Comparison of ENCODE assay signal across 21 cellular contexts in genomic region chr1:204970897-204971296, GRCh38.
"Had no signal": no experiment of that assay in that cellular context is flagged by ENCODE, and none has a peak within 500 bp of the region (broad histone marks: within the 10 kb centered on the region; RNA-seq: fewer than 3 reads in every experiment).

No MANE protein-coding gene starts in this region.

- H3K9me3 ChIP-seq: gastroesophageal sphincter, heart left ventricle, pancreas, tibial nerve, uterus had no signal

- H3K27ac ChIP-seq: gastroesophageal sphincter, pancreas, tibial nerve, uterus had no signal

- H3K36me3 ChIP-seq: pancreas, uterus had no signal

- DNase-seq: activated B cell treated with CpG ODN at 0.5 μM for 24 hours; activated CD4-positive, alpha-beta T cell treated with anti-CD3 and anti-CD28 coated beads for 36 hours; activated CD4-positive, alpha-beta T cell treated with anti-CD3 and anti-CD28 coated beads, Interleukin-2, amount 50 U/mL, for 4 hours; activated CD8-positive, alpha-beta memory T cell treated with anti-CD3 and anti-CD28 coated beads for 24 hours; activated CD8-positive, alpha-beta memory T cell treated with anti-CD3 and anti-CD28 coated beads, Interleukin-2, amount 50 U/mL, for 48 hours; activated effector memory CD4-positive, alpha-beta T cell treated with anti-CD3 and anti-CD28 coated beads, Interleukin-2, amount 50 U/mL, for 16 hours; activated naive CD4-positive, alpha-beta T cell treated with anti-CD3 and anti-CD28 coated beads, Interleukin-2, amount 10 ng/mL, durations not matched to agents 7 days and 5 days; activated T-cell treated with anti-CD3 and anti-CD28 coated beads, Interleukin-2, amount 50 U/mL, for 72 hours; amygdala; cortex of kidney; endodermal cell; heart left ventricle; left ventricle myocardium superior; pancreas; right cardiac atrium; stimulated activated CD4-positive, alpha-beta T cell treated with anti-CD3 and anti-CD28 coated beads, Interleukin-12 subunit alpha, Interleukin-12 subunit beta, amount 100 ng/mL, for 4 hours; stimulated activated naive CD8-positive, alpha-beta T cell treated with anti-CD3 and anti-CD28 coated beads, Interleukin-15, amount 100 ng/mL, for 72 hours; uterus had no signal

- H3K27me3 ChIP-seq: gastroesophageal sphincter, heart left ventricle, pancreas, uterus had no signal

- ATAC-seq: activated CD4-positive, alpha-beta T cell treated with anti-CD3 and anti-CD28 coated beads for 36 hours; activated T-cell treated with anti-CD3 and anti-CD28 coated beads, Interleukin-2, amount 50 U/mL, for 72 hours; gastroesophageal sphincter; heart left ventricle; left ventricle myocardium superior; natural killer cell treated with Interleukin-12 subunit alpha and Interleukin-12 subunit beta and Interleukin-15 and Interleukin-18, amount 100 ng/mL, for 72 hours; pancreas; right cardiac atrium; stimulated activated naive CD8-positive, alpha-beta T cell treated with anti-CD3 and anti-CD28 coated beads, Interleukin-15, amount 100 ng/mL, for 72 hours had no signal

- H3K4me1 ChIP-seq: gastroesophageal sphincter, pancreas, uterus had no signal

- H3K4me3 ChIP-seq: gastroesophageal sphincter, heart left ventricle, pancreas, tibial nerve, uterus had no signal
